8 cellular contexts compared by ENCODE assay signal in genomic region chr7:55065079-55065478, GRCh38. TPM values are rescaled to one million over a fixed set of nuclear protein-coding genes. Genes with fewer than 3 reads are reported as not detected.
DNase-seq lines count a peak whose midpoint lies in the region; ATAC-seq and TF ChIP-seq lines count a peak whose summit lies in the region.

No MANE protein-coding gene starts in this region.

- H2AFZ ChIP-seq in MM.1S (ENCODE audit: low read length): no peak overlapping the region

- no peaks in the 10 kb centered on the region for H4K20me1 ChIP-seq in MM.1S (ENCODE audit: insufficient read depth, low read length)

- H3K27me3 Mint-ChIP-seq in immature natural killer cell (ENCODE audit: low read depth in 3 of 3): peaks cover 1 to 21% (median 12%) of the 10 kb centered on the region in 3 donors

- intact Hi-C loops in lower lobe of right lung (cut with DNase I): no loop called here

- ATAC-seq in HG03103 (IDR thresholded peaks at IDR 0.05; ENCODE audit: low read depth, unreplicated experiment) (peak; percentile 54), lower lobe of right lung (peak; percentile 58 to 70)

- H3K36me3 Mint-ChIP-seq in immature natural killer cell: peaks cover 0 to 4% (median 0%) of the 10 kb centered on the region in 3 donors

- H3K9me2 ChIP-seq in MM.1S (replicated peaks; ENCODE audit: insufficient read depth, low read length): no peaks in the 10 kb centered on the region

- no peaks in the 10 kb centered on the region for H3K9me3 ChIP-seq in lower lobe of right lung
- H3K9me3 ChIP-seq in MM.1S (replicated peaks; ENCODE audit: insufficient read depth, low read length): no peaks in the 10 kb centered on the region

- H3K9ac ChIP-seq in MM.1S (ENCODE audit: low read length): no peak overlapping the region

- H3K27me3 ChIP-seq in lower lobe of right lung (ENCODE audit: low read depth) (no peaks in the 10 kb centered on the region), MM.1S (replicated peaks; ENCODE audit: insufficient read depth, low read length) (no peaks in the 10 kb centered on the region)

- no peak overlapping the region for H3K4me2 ChIP-seq in MM.1S (ENCODE audit: low read depth, low read length)

- no peak overlapping the region for H3K4me3 Mint-ChIP-seq in immature natural killer cell

- no peak overlapping the region for H3K27ac Mint-ChIP-seq in immature natural killer cell

- H3K4me1 ChIP-seq in lower lobe of right lung: peaks cover 42% of the 10 kb centered on the region
- H3K4me1 ChIP-seq in MM.1S (ENCODE audit: low read length): no peaks in the 10 kb centered on the region

- TF ChIP-seq CTCF in lower lobe of right lung (IDR thresholded peaks at IDR 0.05) (no peak), MM.1S (IDR thresholded peaks at IDR 0.05; ENCODE audit: low read length) (no peak)

- no peaks in the 10 kb centered on the region for H3K79me2 ChIP-seq in MM.1S (ENCODE audit: low read length)

- peaks cover 0 to 5% (median 0%) of the 10 kb centered on the region in 6 donors for H3K9me3 Mint-ChIP-seq in immature natural killer cell

- H3K36me3 ChIP-seq in lower lobe of right lung (no peaks in the 10 kb centered on the region), MM.1S (replicated peaks; ENCODE audit: insufficient read depth, low read length) (no peaks in the 10 kb centered on the region)

- H3K4me1 Mint-ChIP-seq in immature natural killer cell: no peaks in the 10 kb centered on the region

- no peaks in the 10 kb centered on the region for H3F3A ChIP-seq in MM.1S (ENCODE audit: insufficient read depth, low read length)

- DNase-seq in GM04503 (ENCODE audit: low read depth): peak; percentile 96
- DNase-seq in astrocyte of the hippocampus (ENCODE audit: low read depth, low spot score): peak; percentile 90
- DNase-seq in lower lobe of right lung: no peak
- no peak for DNase-seq in MM.1S
- DNase-seq in immature natural killer cell: no peak
- DNase-seq in NCI-H510A (lab: John Stamatoyannopoulos, UW): no peak
- no peak for DNase-seq in superior temporal gyrus (ENCODE audit: extremely low spot score)

- H3K4me3 ChIP-seq in lower lobe of right lung (no peak overlapping the region), MM.1S (ENCODE audit: low read length) (no peak overlapping the region)

- H3K27ac ChIP-seq in lower lobe of right lung (peak overlapping the region; percentile 72), MM.1S (ENCODE audit: low read length) (no peak overlapping the region)

RNA-seq across cellular contexts. Expression of gene EGFR, which starts 46.3 kb away (rescaled TPM):
- 62.7 TPM for total RNA-seq in lower lobe of right lung
- polyA plus RNA-seq in immature natural killer cell: not detected

Comparison
In these comparisons a context has a peak if more than half of its experiments do, and no peak if none do; other contexts are left out.
1. DNase-seq: peak in GM04503 (single experiment) and astrocyte of the hippocampus (single experiment); none in lower lobe of right lung (single experiment), MM.1S (single experiment), immature natural killer cell (0 of 3), NCI-H510A (single experiment) and superior temporal gyrus (single experiment).